ENCODE assay signal across 12 cellular contexts in the genomic region with DNA sequence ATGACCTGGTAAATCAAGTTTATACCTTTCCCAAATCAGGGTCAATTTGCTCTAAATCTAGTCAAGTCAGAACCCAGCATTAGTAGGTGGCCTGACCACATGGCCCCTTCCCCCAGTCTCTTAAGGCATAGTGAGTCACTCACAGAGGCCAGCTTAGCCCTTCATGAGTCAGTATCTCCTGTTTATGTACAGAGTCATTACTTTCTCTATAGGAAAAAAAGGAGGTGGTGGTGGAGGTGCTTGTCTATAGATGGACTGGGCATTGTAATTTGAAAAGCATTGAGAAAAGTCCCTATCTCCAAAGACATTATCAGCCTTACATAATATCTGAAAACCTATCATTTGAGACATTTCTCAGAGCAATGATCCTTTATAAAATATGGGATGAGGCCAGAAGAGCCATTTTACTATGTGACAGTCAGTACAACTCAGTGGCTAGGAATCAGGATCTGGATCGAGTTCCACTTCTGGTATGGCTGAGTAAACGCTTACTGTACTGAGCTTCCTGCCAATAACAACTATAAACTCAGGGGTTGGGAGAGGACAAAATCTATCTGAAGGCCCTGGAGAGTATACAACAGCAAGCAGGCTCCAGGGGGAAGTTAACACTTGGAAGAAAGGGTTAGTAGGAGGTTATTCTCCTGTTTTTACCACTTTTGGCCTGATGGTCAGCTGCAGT. TPM values are rescaled to one million over a fixed set of nuclear protein-coding genes. Genes with fewer than 3 reads are reported as not detected.
DNase-seq lines count a peak whose midpoint lies in the region; ATAC-seq, FAIRE-seq and TF ChIP-seq lines count a peak whose summit lies in the region.
"Had no signal": no experiment of that assay in that cellular context is flagged by ENCODE, and none has a peak within 500 bp of the region (broad histone marks: within the 10 kb centered on the region; RNA-seq: fewer than 3 reads in every experiment).

No MANE protein-coding gene starts in this region.

- no peaks in the 10 kb centered on the region for H3K36me3 ChIP-seq in kidney epithelial cell (ENCODE audit: control insufficient read depth, insufficient read depth, low read length)
- H3K36me3 ChIP-seq: WERI-Rb-1 had no signal

- H3K4me3 ChIP-seq in kidney epithelial cell (ENCODE audit: low read depth, low read length) = no peak overlapping the region
- H3K4me3 ChIP-seq: GM23338 had no signal

- H3K9me3 Mint-ChIP-seq in activated naive CD8-positive, alpha-beta T cell treated with anti-CD3 and anti-CD28 coated beads for 36 hours = peaks cover 9% of the 10 kb centered on the region

- peak; percentile 90 for DNase-seq in AG08395 (ENCODE audit: low spot score)
- peak; percentile 32 for DNase-seq in activated naive CD8-positive, alpha-beta T cell treated with anti-CD3 and anti-CD28 coated beads for 36 hours
- DNase-seq in kidney epithelial cell (ENCODE audit: low read depth) = peak; percentile 97
- no peak for DNase-seq in SHP77 treated with DMSO at 0.1 percent for 48 hours (lab: John Stamatoyannopoulos, UW)
- DNase-seq in D721Med (ENCODE audit: insufficient read length, low spot score) = no peak
- DNase-seq in hypothalamus (lab: John Stamatoyannopoulos, UW) = no peak
- DNase-seq: NCI-H1105 treated with DMSO at 0.1 percent for 48 hours, WERI-Rb-1 had no signal

- peaks cover 13% of the 10 kb centered on the region for H3K36me3 Mint-ChIP-seq in activated naive CD8-positive, alpha-beta T cell treated with anti-CD3 and anti-CD28 coated beads for 36 hours

- H3K27me3 ChIP-seq in kidney epithelial cell (ENCODE audit: control insufficient read depth, insufficient read depth, low read length) = no peaks in the 10 kb centered on the region

- H3K4me1 Mint-ChIP-seq in activated naive CD8-positive, alpha-beta T cell treated with anti-CD3 and anti-CD28 coated beads for 36 hours = peaks cover 11% of the 10 kb centered on the region

- peak overlapping the region; percentile 57 for H3K27ac Mint-ChIP-seq in activated naive CD8-positive, alpha-beta T cell treated with anti-CD3 and anti-CD28 coated beads for 36 hours
- H3K27ac Mint-ChIP-seq: GM23338, nephron had no signal

- peaks cover 8% of the 10 kb centered on the region for H3K27me3 Mint-ChIP-seq in activated naive CD8-positive, alpha-beta T cell treated with anti-CD3 and anti-CD28 coated beads for 36 hours

- FAIRE-seq in D721Med (lab: Jason Lieb, UNC) = no peak

- no peak overlapping the region for H3K4me3 Mint-ChIP-seq in activated naive CD8-positive, alpha-beta T cell treated with anti-CD3 and anti-CD28 coated beads for 36 hours
- H3K4me3 Mint-ChIP-seq: GM23338, nephron had no signal

- no peak for TF ChIP-seq CTCF in kidney epithelial cell (IDR thresholded peaks at IDR 0.05; ENCODE audit: insufficient read depth, low read length, poor library complexity, severe bottlenecking)
- no peak for TF ChIP-seq CTCF in D721Med (IDR thresholded peaks at IDR 0.05; ENCODE audit: insufficient read depth, missing control alignments)

- ATAC-seq in HG02610 (IDR thresholded peaks at IDR 0.05; ENCODE audit: unreplicated experiment) (peak; percentile 53), HG03159 (IDR thresholded peaks at IDR 0.05; ENCODE audit: unreplicated experiment) (no peak)
- ATAC-seq: GM23338 had no signal

RNA-seq across cellular contexts. Expression of a gene that starts 22.5 kb away (rescaled TPM):
- total RNA-seq in activated naive CD8-positive, alpha-beta T cell treated with anti-CD3 and anti-CD28 coated beads for 36 hours = not detected
- 31.6 and 41.1 TPM in 2 replicates for total RNA-seq in kidney epithelial cell
- total RNA-seq: GM23338 had no signal

Comparison
In these comparisons a context has a peak if more than half of its experiments do, and no peak if none do; other contexts are left out.
1. DNase-seq: peak in AG08395 (single experiment), activated naive CD8-positive, alpha-beta T cell treated with anti-CD3 and anti-CD28 coated beads for 36 hours (single experiment) and kidney epithelial cell (single experiment); none in SHP77 treated with DMSO at 0.1 percent for 48 hours (single experiment), D721Med (single experiment) and hypothalamus (0 of 51).
2. RNA of a gene that starts 22.5 kb away (total RNA-seq): 31.6 to 41.1 TPM in kidney epithelial cell; not detected in activated naive CD8-positive, alpha-beta T cell treated with anti-CD3 and anti-CD28 coated beads for 36 hours; every median in the first group is over 10 times any median in the second.